ENCODE assay signal across 12 cellular contexts in genomic region chr5:157388148-157388547, GRCh38.
DNase-seq lines count a peak whose midpoint lies in the region; ATAC-seq, FAIRE-seq and TF ChIP-seq lines count a peak whose summit lies in the region.
"Had no signal": no experiment of that assay in that cellular context is flagged by ENCODE, and none has a peak within 500 bp of the region (broad histone marks: within the 10 kb centered on the region; RNA-seq: fewer than 3 reads in every experiment).

No MANE protein-coding gene starts in this region.

- ATAC-seq in HG03280 (IDR thresholded peaks at IDR 0.05; ENCODE audit: unreplicated experiment), result no peak

- no peaks in the 10 kb centered on the region for H3K36me3 ChIP-seq in colonic mucosa
- H3K36me3 ChIP-seq: pancreas had no signal

- DNase-seq in Ammon's horn (ENCODE audit: low spot score) (peak; percentile 14), NCI-H226 (peak; percentile 13), colonic mucosa (no peak), neural crest cell (ENCODE audit: low read depth, low spot score) (no peak), NCI-H82 treated with DMSO at 0.1 percent for 48 hours (lab: John Stamatoyannopoulos, UW; ENCODE audit: unreplicated experiment) (no peak), GF-D8 (lab: John Stamatoyannopoulos, UW) (no peak), GM19239 (ENCODE audit: insufficient read length, low spot score) (no peak)
- DNase-seq: DMS153, NCI-H187, pancreas had no signal

- peaks cover 29% of the 10 kb centered on the region for H3K4me1 Mint-ChIP-seq in neural crest cell

- no peak overlapping the region for H3K4me3 Mint-ChIP-seq in neural crest cell

- H3K9me3 ChIP-seq in colonic mucosa, result no peaks in the 10 kb centered on the region
- H3K9me3 ChIP-seq: pancreas had no signal

- no peak overlapping the region for H3K4me3 ChIP-seq in colonic mucosa
- H3K4me3 ChIP-seq: dorsolateral prefrontal cortex, pancreas had no signal

- intact Hi-C loops in colonic mucosa (cut with DNase I), result no loop called here

- peak overlapping the region; percentile 15 for H3K27ac ChIP-seq in colonic mucosa
- H3K27ac ChIP-seq: pancreas had no signal

- no peaks in the 10 kb centered on the region for H3K27me3 ChIP-seq in colonic mucosa
- H3K27me3 ChIP-seq: dorsolateral prefrontal cortex, pancreas had no signal

- H3K27me3 Mint-ChIP-seq in neural crest cell (ENCODE audit: low read depth), result no peaks in the 10 kb centered on the region

- no peaks in the 10 kb centered on the region for H3K9me3 Mint-ChIP-seq in neural crest cell

- no peak for TF ChIP-seq CTCF in colonic mucosa (IDR thresholded peaks at IDR 0.05)
- no peak for TF ChIP-seq CTCF in neural crest cell (conservative IDR thresholded peaks at IDR 0.05)

- peak overlapping the region; percentile 87 for H3K27ac Mint-ChIP-seq in neural crest cell (ENCODE audit: unreplicated experiment)

- FAIRE-seq in GM19239 (lab: Jason Lieb, UNC), result no peak

- H3K36me3 Mint-ChIP-seq in neural crest cell (ENCODE audit: low read depth), result peaks cover 16% of the 10 kb centered on the region

- H3K4me1 ChIP-seq in colonic mucosa, result no peaks in the 10 kb centered on the region
- H3K4me1 ChIP-seq: pancreas had no signal

- H3K9ac ChIP-seq in colonic mucosa (ENCODE audit: low read depth in 2 of 2, low read length in 2 of 2), result no peak overlapping the region

Comparison
In these comparisons a context has a peak if more than half of its experiments do, and no peak if none do; other contexts are left out.
1. DNase-seq: peak in Ammon's horn (single experiment) and NCI-H226 (single experiment); none in colonic mucosa (single experiment), neural crest cell (single experiment), NCI-H82 treated with DMSO at 0.1 percent for 48 hours (single experiment), GF-D8 (single experiment) and GM19239 (single experiment).